19 cellular contexts compared by ENCODE assay signal in genomic region chr17:78399028-78399692, GRCh38.
"Had no signal": no experiment of that assay in that cellular context is flagged by ENCODE, and none has a peak within 500 bp of the region (broad histone marks: within the 10 kb centered on the region; RNA-seq: fewer than 3 reads in every experiment).

No MANE protein-coding gene starts in this region.

- H3K4me1 Mint-ChIP-seq: activated CD4-positive, alpha-beta T cell treated with anti-CD3 and anti-CD28 coated beads, Interleukin-2, amount 10 ng/mL, durations not matched to agents 7 days and 5 days; neural progenitor cell had no signal

- H3K9ac ChIP-seq: neural progenitor cell, parathyroid adenoma had no signal

- H3K9me3 Mint-ChIP-seq: activated B cell treated with CpG ODN at 0.5 μM for 24 hours; activated CD4-positive, alpha-beta T cell treated with anti-CD3 and anti-CD28 coated beads, Interleukin-2, amount 10 ng/mL, durations not matched to agents 7 days and 5 days; activated T-cell treated with anti-CD3 and anti-CD28 coated beads, Interleukin-2, amount 50 U/mL, for 4 hours; mesothelial cell of epicardium; neural progenitor cell; stimulated activated memory B cell treated with anti-CD40 and anti-IgM and Interleukin-4, amounts not matched to agents 10 μg/mL and 1 μg/mL and 100 μg/mL, for 72 hours; T-helper 1 cell treated with Interleukin-12 subunit alpha and Interleukin-12 subunit beta and Interleukin-4 antibody, amounts not matched to agents 30 μg/mL and 1 μg/mL, for 36 hours; type B pancreatic cell had no signal

- H3K36me3 ChIP-seq: neural progenitor cell had no signal

- ATAC-seq: activated T-cell treated with anti-CD3 and anti-CD28 coated beads, Interleukin-2, amount 50 U/mL, for 4 hours; stimulated activated memory B cell treated with anti-CD40 and anti-IgM and Interleukin-4, amounts not matched to agents 10 μg/mL and 1 μg/mL and 100 μg/mL, for 72 hours had no signal

- H3K4me3 ChIP-seq: esophagus squamous epithelium, neural progenitor cell had no signal

- H3K27ac ChIP-seq: brain microvascular endothelial cell, esophagus squamous epithelium, foreskin keratinocyte, neural progenitor cell, parathyroid adenoma had no signal

- H3K27me3 ChIP-seq: brain microvascular endothelial cell, esophagus squamous epithelium, foreskin keratinocyte, neural progenitor cell had no signal

- H2AFZ ChIP-seq: neural progenitor cell, parathyroid adenoma had no signal

- H3K4me1 ChIP-seq: foreskin keratinocyte, neural progenitor cell had no signal

- H3K27ac Mint-ChIP-seq: activated B cell treated with CpG ODN at 0.5 μM for 24 hours; activated naive CD8-positive, alpha-beta T cell; mesothelial cell of epicardium; neural progenitor cell; stimulated activated memory B cell treated with anti-CD40 and anti-IgM and Interleukin-4, amounts not matched to agents 10 μg/mL and 1 μg/mL and 100 μg/mL, for 72 hours; T-helper 1 cell treated with Interleukin-12 subunit alpha and Interleukin-12 subunit beta and Interleukin-4 antibody, amounts not matched to agents 30 μg/mL and 1 μg/mL, for 36 hours; type B pancreatic cell had no signal

- H3K4me2 ChIP-seq: neural progenitor cell had no signal

- H3K4me3 Mint-ChIP-seq: activated B cell treated with CpG ODN at 0.5 μM for 24 hours; activated CD4-positive, alpha-beta T cell treated with anti-CD3 and anti-CD28 coated beads, Interleukin-2, amount 10 ng/mL, durations not matched to agents 7 days and 5 days; activated naive CD8-positive, alpha-beta T cell; activated T-cell treated with anti-CD3 and anti-CD28 coated beads, Interleukin-2, amount 50 U/mL, for 4 hours; mesothelial cell of epicardium; neural progenitor cell; stimulated activated memory B cell treated with anti-CD40 and anti-IgM and Interleukin-4, amounts not matched to agents 10 μg/mL and 1 μg/mL and 100 μg/mL, for 72 hours; T-helper 1 cell treated with Interleukin-12 subunit alpha and Interleukin-12 subunit beta and Interleukin-4 antibody, amounts not matched to agents 30 μg/mL and 1 μg/mL, for 36 hours; type B pancreatic cell had no signal

- FAIRE-seq: kidney, small intestine had no signal

- DNase-seq: activated B cell treated with CpG ODN at 0.5 μM for 24 hours; activated CD4-positive, alpha-beta T cell treated with anti-CD3 and anti-CD28 coated beads, Interleukin-2, amount 10 ng/mL, durations not matched to agents 7 days and 5 days; activated gamma-delta T cell; activated T-cell treated with anti-CD3 and anti-CD28 coated beads, Interleukin-2, amount 50 U/mL, for 4 hours; amygdala; brain microvascular endothelial cell; esophagus squamous epithelium; kidney; retina; small intestine; substantia nigra had no signal

- H3K27me3 Mint-ChIP-seq: activated B cell treated with CpG ODN at 0.5 μM for 24 hours; activated CD4-positive, alpha-beta T cell treated with anti-CD3 and anti-CD28 coated beads, Interleukin-2, amount 10 ng/mL, durations not matched to agents 7 days and 5 days; activated naive CD8-positive, alpha-beta T cell; stimulated activated memory B cell treated with anti-CD40 and anti-IgM and Interleukin-4, amounts not matched to agents 10 μg/mL and 1 μg/mL and 100 μg/mL, for 72 hours; type B pancreatic cell had no signal

- H3K9me3 ChIP-seq: esophagus squamous epithelium had no signal
